ENCODE assay signal across 9 cellular contexts in the genomic region with DNA sequence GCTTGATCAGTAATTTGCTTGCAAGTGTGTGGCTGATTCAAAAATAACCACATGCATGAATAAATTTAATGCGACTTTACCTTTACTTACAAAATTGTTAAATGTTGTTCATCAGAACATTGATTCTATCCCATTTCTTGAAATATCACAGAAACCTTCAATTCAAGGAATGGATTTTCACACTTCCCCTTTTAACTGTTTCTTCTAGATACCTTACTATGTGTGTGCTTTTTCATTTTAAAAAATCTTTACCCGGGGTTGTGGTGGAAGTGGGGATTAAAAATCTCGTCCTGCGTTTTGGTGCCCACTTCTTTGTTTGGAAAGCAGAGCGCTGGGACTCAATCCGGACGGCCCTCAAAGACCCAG. TPM values are rescaled to one million over a fixed set of nuclear protein-coding genes. Genes with fewer than 3 reads are reported as not detected.
DNase-seq lines count a peak whose midpoint lies in the region; ATAC-seq, FAIRE-seq and TF ChIP-seq lines count a peak whose summit lies in the region.
"Had no signal": no experiment of that assay in that cellular context is flagged by ENCODE, and none has a peak within 500 bp of the region (broad histone marks: within the 10 kb centered on the region; RNA-seq: fewer than 3 reads in every experiment).

No MANE protein-coding gene starts in this region.

- TF ChIP-seq CTCF in left ventricle myocardium inferior (IDR thresholded peaks at IDR 0.05; ENCODE audit: borderline replicate concordance) (no peak), GM12878 (IDR thresholded peaks at IDR 0.05 in 2 of 3, conservative IDR thresholded peaks at IDR 0.05 in 1 of 3; ENCODE audit: control insufficient read depth in 2 of 3, extremely low read depth in 1 of 3, insufficient read depth in 1 of 3, low read depth in 3 of 3, low read length in 3 of 3) (no peak), mesothelial cell of epicardium (IDR thresholded peaks at IDR 0.05; ENCODE audit: unreplicated experiment) (no peak), uterus (IDR thresholded peaks at IDR 0.05) (no peak)

- SMC1A ChIA-PET in GM12878 (lab: Charles Lee; ENCODE audit: uncharacterized antibody, unreplicated experiment), result interaction anchor here (1.3 to 1.7 kb wide), 3 partner anchors 63 to 156 kb away, joined by 3 to 5 read pairs (median 5); no protein-coding TSS in a partner anchor

- H3K9me3 Mint-ChIP-seq in mesothelial cell of epicardium, result no peaks in the 10 kb centered on the region

- peak overlapping the region; percentile 71 for H2AFZ ChIP-seq in GM12878 (ENCODE audit: control insufficient read depth, low read depth, low read length)

- H3K27ac ChIP-seq in left ventricle myocardium inferior (replicated peaks), result peak overlapping the region; percentile 94
- peak overlapping the region; percentile 98 for H3K27ac ChIP-seq in GM12878 (ENCODE audit: control insufficient read depth, insufficient read depth)
- H3K27ac ChIP-seq in uterus, result peak overlapping the region; percentile 93 to 97

- peaks cover 50% of the 10 kb centered on the region for H3K27me3 Mint-ChIP-seq in mesothelial cell of epicardium (ENCODE audit: low read depth)

- POLR2A ChIA-PET in GM12878 (lab: Charles Lee), result interaction anchor here (0.8 to 1.3 kb wide), 2 partner anchors 175 to 192 kb away, joined by 3 to 8 read pairs; no protein-coding TSS in a partner anchor

- intact Hi-C loops in left ventricle myocardium inferior (cut with micrococcal nuclease), result loop anchor here (5.0 kb wide), 1 partner anchor 156 kb away; no protein-coding TSS in a partner anchor
- intact Hi-C loops in Right ventricle myocardium superior (cut with DNase I), result no loop called here
- intact Hi-C loops in GM12878 (cut with micrococcal nuclease; ENCODE audit: unreplicated experiment), result loop anchor here (5.0 to 10.0 kb wide), 4 partner anchors 194 to 1296 kb away; no protein-coding TSS in a partner anchor
- intact Hi-C loops in uterus (cut with DNase I; ENCODE audit: low total_unique reads), result no loop called here

- H4K20me1 ChIP-seq in GM12878 (ENCODE audit: control insufficient read depth, insufficient read depth), result no peaks in the 10 kb centered on the region

- H3K4me3 ChIP-seq in left ventricle myocardium inferior, result peak overlapping the region; percentile 79
- peak overlapping the region; percentile 87 for H3K4me3 ChIP-seq in GM12878
- peak overlapping the region; percentile 53 to 65 for H3K4me3 ChIP-seq in uterus

- BruUV-seq in GM12878 (replicated peaks; lab: Mats Ljungman, UMichigan), result TSS peak; percentile 60

- H3K36me3 ChIP-seq in left ventricle myocardium inferior (no peaks in the 10 kb centered on the region), GM12878 (ENCODE audit: control insufficient read depth in 2 of 2, insufficient read depth in 2 of 2, low read length in 1 of 2) (no peaks in the 10 kb centered on the region), uterus (no peaks in the 10 kb centered on the region)

- no peak for TF ChIP-seq POLR2A in GM12878 (IDR thresholded peaks at IDR 0.05; ENCODE audit: low read depth, low read length)
- TF ChIP-seq POLR2A in uterus (IDR thresholded peaks at IDR 0.05), result no peak
- no peak for TF ChIP-seq POLR2A in H54 (IDR thresholded peaks at IDR 0.05; ENCODE audit: low read depth, low read length)

- in situ Hi-C loops in GM12878 (cut with MboI), result loop anchor here (5.0 to 10.0 kb wide), 3 partner anchors 151 to 546 kb away; no protein-coding TSS in a partner anchor

- H3K79me2 ChIP-seq in GM12878 (ENCODE audit: control insufficient read depth, insufficient read depth, low read length), result peaks cover 87% of the 10 kb centered on the region

- no peak for TF ChIP-seq EP300 in GM12878 (IDR thresholded peaks at IDR 0.05; ENCODE audit: borderline replicate concordance in 1 of 2, control insufficient read depth in 1 of 2, low read depth in 2 of 2, low read length in 2 of 2)

- no peaks in the 10 kb centered on the region for H3K36me3 Mint-ChIP-seq in mesothelial cell of epicardium

- WGBS in GM12878 (ENCODE audit: insufficient coverage, insufficient replicate concordance, low lambda C conversion rate, missing lambda C conversion rate), result 0% methylated on average over 7 of the region's 7 CpGs

- DNase-seq in left ventricle myocardium inferior, result no peak
- DNase-seq in Right ventricle myocardium superior, result no peak
- no peak for DNase-seq in GM12878 (ENCODE audit: low read depth, low spot score)
- no peak for DNase-seq in mesothelial cell of epicardium (ENCODE audit: low spot score in 2 of 2, unreplicated experiment in 2 of 2)
- no peak for DNase-seq in uterus
- no peak for DNase-seq in H54 (ENCODE audit: insufficient read length, low spot score)

- peak overlapping the region; percentile 97 for H3K9ac ChIP-seq in GM12878 (ENCODE audit: control insufficient read depth, insufficient read depth, low read length)

- peaks cover 23% of the 10 kb centered on the region for H3K4me1 Mint-ChIP-seq in mesothelial cell of epicardium

- H3K4me1 ChIP-seq in left ventricle myocardium inferior (peaks cover 55% of the 10 kb centered on the region), GM12878 (ENCODE audit: control insufficient read depth, insufficient read depth, low read length) (peaks cover 3% of the 10 kb centered on the region), uterus (no peaks in the 10 kb centered on the region)

- H3K9me3 ChIP-seq in left ventricle myocardium inferior (replicated peaks), result no peaks in the 10 kb centered on the region
- no peaks in the 10 kb centered on the region for H3K9me3 ChIP-seq in GM12878 (replicated peaks; ENCODE audit: control insufficient read depth, insufficient read depth, low read length)
- no peaks in the 10 kb centered on the region for H3K9me3 ChIP-seq in uterus

- no peak overlapping the region for H3K27ac Mint-ChIP-seq in mesothelial cell of epicardium

- H3K4me2 ChIP-seq in GM12878 (ENCODE audit: control insufficient read depth, insufficient read depth), result peak overlapping the region; percentile 64

- H3K4me3 Mint-ChIP-seq in mesothelial cell of epicardium, result peak overlapping the region; percentile 81

- H3K27me3 ChIP-seq in left ventricle myocardium inferior (ENCODE audit: low read depth) (no peaks in the 10 kb centered on the region), GM12878 (replicated peaks in 1 of 2; ENCODE audit: control insufficient read depth in 2 of 2, insufficient read depth in 2 of 2, low read length in 1 of 2) (no peaks in the 10 kb centered on the region), uterus (no peaks in the 10 kb centered on the region)

- no peak for FAIRE-seq in GM12878 (lab: Jason Lieb, UNC)
- no peak for FAIRE-seq in H54 (lab: Jason Lieb, UNC)
- FAIRE-seq: endometrium had no signal

- CTCF ChIA-PET in GM12878 (lab: Yijun Ruan, JAX), result interaction anchor here (1.0 kb wide), 1 partner anchor 159 kb away, joined by 3 read pairs; no protein-coding TSS in a partner anchor

- ATAC-seq in Right ventricle myocardium superior (ENCODE audit: poor library complexity), result no peak
- ATAC-seq in GM12878, result peak; percentile 1; the same call in 2 of the 3 replicates
- ATAC-seq in GM21360 (IDR thresholded peaks at IDR 0.05; ENCODE audit: unreplicated experiment), result no peak
- no peak for ATAC-seq in HG03460 (IDR thresholded peaks at IDR 0.05; ENCODE audit: unreplicated experiment)

- RAD21 ChIA-PET in GM12878 (lab: Charles Lee; ENCODE audit: unreplicated experiment), result interaction anchor here (0.7 to 3.1 kb wide), 7 partner anchors 70 to 841 kb away, joined by 3 to 22 read pairs (median 4); no protein-coding TSS in a partner anchor

- no peak for TF ChIP-seq RAD21 in GM12878 (IDR thresholded peaks at IDR 0.05; ENCODE audit: insufficient read depth, low read depth, low read length)

TF ChIP-seq in GM12878, 131 proteins besides CTCF, POLR2A, EP300 and RAD21 (continues in another document):
- TF ChIP-seq CHD4 (IDR thresholded peaks at IDR 0.05) (no peak), MEF2B (IDR thresholded peaks at IDR 0.05; ENCODE audit: partially characterized antibody, poor library complexity, severe bottlenecking) (no peak), SRF (IDR thresholded peaks at IDR 0.05; ENCODE audit: low read depth in 2 of 2, low read length in 2 of 2) (peak in 1 of 2 experiments; percentile 73; a peak in 1 of 4 replicates), TCF7 (IDR thresholded peaks at IDR 0.05; ENCODE audit: borderline replicate concordance) (0 out of 2 replicates have a peak, but pooled peaks have one; percentile 13)
- TF ChIP-seq, protein P1, sequence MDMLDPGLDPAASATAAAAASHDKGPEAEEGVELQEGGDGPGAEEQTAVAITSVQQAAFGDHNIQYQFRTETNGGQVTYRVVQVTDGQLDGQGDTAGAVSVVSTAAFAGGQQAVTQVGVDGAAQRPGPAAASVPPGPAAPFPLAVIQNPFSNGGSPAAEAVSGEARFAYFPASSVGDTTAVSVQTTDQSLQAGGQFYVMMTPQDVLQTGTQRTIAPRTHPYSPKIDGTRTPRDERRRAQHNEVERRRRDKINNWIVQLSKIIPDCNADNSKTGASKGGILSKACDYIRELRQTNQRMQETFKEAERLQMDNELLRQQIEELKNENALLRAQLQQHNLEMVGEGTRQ (IDR thresholded peaks at IDR 0.05; ENCODE audit: borderline replicate concordance, low read depth, low read length), result no peak

RNA-seq across cellular contexts. Expression of a gene that starts 5.8 kb away (rescaled TPM):
- 54.2 TPM for total RNA-seq in left ventricle myocardium inferior
- total RNA-seq in Right ventricle myocardium superior, result 52.3 TPM
- 839 and 919 TPM in 2 replicates for total RNA-seq in GM12878 (2013; cell fraction: nucleolus; rRNA removed)
- 175 and 219 TPM in 2 replicates for total RNA-seq in GM12878 (2014; rRNA removed)
- total RNA-seq in GM12878 (2014; rRNA removed; fragmentation: Illumina TruSeq; extraction: Trizol), result 220 and 236 TPM in 2 replicates
- total RNA-seq in GM12878 (2021), result 207 and 225 TPM in 2 replicates
- polyA plus RNA-seq in GM12878 (2011; ENCODE audit: low read depth), result 89.3 TPM
- 105 and 125 TPM in 2 replicates for polyA plus RNA-seq in GM12878 (2011; rRNA removed)
- polyA plus RNA-seq in GM12878 (2011; cell fraction: cytosol; rRNA removed), result 139 and 145 TPM in 2 replicates
- 105 and 117 TPM in 2 replicates for polyA plus RNA-seq in GM12878 (2011; cell fraction: nucleus; rRNA removed)
- 115 and 139 TPM in 2 replicates for polyA plus RNA-seq in GM12878 (2012)
- 209 and 260 TPM in 2 replicates for polyA plus RNA-seq in GM12878 (2014; fragmentation: Illumina TruSeq; extraction: Trizol)
- 100 to 1,000 TPM; 143 to 147 TPM for polyA plus RNA-seq in GM12878 (2014; fragmentation: Nextera tagmentation; extraction: Ambion mirVana)
- polyA plus RNA-seq in GM12878 (2014; rRNA removed), result 99.5 and 104 TPM in 2 replicates
- polyA plus RNA-seq in GM12878 (2016; fragmentation: Nextera tagmentation; extraction: Ambion mirVana), result 100 to 1,000 TPM; 186 to 199 TPM
- polyA minus RNA-seq in GM12878 (2011; rRNA and poly(A)+ RNA removed), result 323 and 371 TPM in 2 replicates
- polyA minus RNA-seq in GM12878 (2011; cell fraction: cytosol; rRNA and poly(A)+ RNA removed), result 81.9 and 107 TPM in 2 replicates
- 194 and 315 TPM in 2 replicates for polyA minus RNA-seq in GM12878 (2011; cell fraction: nucleus; rRNA and poly(A)+ RNA removed)
- total RNA-seq in mesothelial cell of epicardium, result 8.4 to 9.6 TPM (median 9.1 TPM) in 3 replicates
- total RNA-seq in uterus, result 100 to 1,000 TPM in 1 of 4 donors, 10 to 100 TPM in 3; 30.3 to 134 (median 70.3) TPM

Comparison
In these comparisons a context has a peak if more than half of its experiments do, and no peak if none do; other contexts are left out.
1. intact Hi-C loops: an anchor here in left ventricle myocardium inferior (5.0 kb wide) and GM12878 (5.0 to 10.0 kb wide); none called in Right ventricle myocardium superior and uterus.